ENCODE assay signal across 8 cellular contexts in genomic region chr3:62777130-62777529, GRCh38.
"Had no signal": no experiment of that assay in that cellular context is flagged by ENCODE, and none has a peak within 500 bp of the region (broad histone marks: within the 10 kb centered on the region; RNA-seq: fewer than 3 reads in every experiment).

No MANE protein-coding gene starts in this region.

- H3K27me3 Mint-ChIP-seq: IgD-negative memory B cell had no signal

- H3K4me1 Mint-ChIP-seq: IgD-negative memory B cell had no signal

- ATAC-seq: HepG2, K562 had no signal

- H3K4me3 ChIP-seq: K562 had no signal

- H3K27ac Mint-ChIP-seq: IgD-negative memory B cell had no signal

- H3K27ac ChIP-seq: HL-60, KMS-11 had no signal

- H3K4me3 Mint-ChIP-seq: IgD-negative memory B cell had no signal

- H3K4me2 ChIP-seq: KMS-11 had no signal

- H3K9ac ChIP-seq: KMS-11 had no signal

- DNase-seq: IMR-90, KBM-7, KG1 had no signal
